Comparison of ENCODE assay signal across 21 cellular contexts in genomic region chr4:142318280-142318679, GRCh38.
DNase-seq lines count a peak whose midpoint lies in the region; ATAC-seq lines count a peak whose summit lies in the region.
"Had no signal": no experiment of that assay in that cellular context is flagged by ENCODE, and none has a peak within 500 bp of the region (broad histone marks: within the 10 kb centered on the region; RNA-seq: fewer than 3 reads in every experiment).

No MANE protein-coding gene starts in this region.

- ATAC-seq in left ventricle myocardium superior (peak; percentile 49), right cardiac atrium (no peak), T-helper 17 cell (no peak)
- no peak for ATAC-seq in stimulated activated effector memory CD8-positive, alpha-beta T cell treated with anti-CD3 and anti-CD28 coated beads, Interleukin-12 subunit alpha, Interleukin-12 subunit beta, amount 100 ng/mL, for 72 hours
- ATAC-seq: GM12878, GM23338, HCT116, K562 had no signal

- H4K8ac ChIP-seq in mesenchymal stem cell (ENCODE audit: low read length): peak overlapping the region; percentile 14

- peaks cover 62% of the 10 kb centered on the region for H3K4me1 Mint-ChIP-seq in T-helper 17 cell
- H3K4me1 Mint-ChIP-seq in stimulated activated effector memory CD8-positive, alpha-beta T cell treated with anti-CD3 and anti-CD28 coated beads, Interleukin-12 subunit alpha, Interleukin-12 subunit beta, amount 100 ng/mL, for 72 hours: peaks cover 34% of the 10 kb centered on the region
- H3K4me1 Mint-ChIP-seq: GM23338 had no signal

- H4K91ac ChIP-seq in mesenchymal stem cell (ENCODE audit: low read length): no peak overlapping the region

- no peak overlapping the region for H2AFZ ChIP-seq in mesenchymal stem cell (ENCODE audit: low read depth, low read length)
- H2AFZ ChIP-seq: GM23338 had no signal

- H3K18ac ChIP-seq in mesenchymal stem cell (ENCODE audit: low read depth in 1 of 2, low read length in 2 of 2): no peak overlapping the region

- H3K4me3 Mint-ChIP-seq in T-helper 17 cell: no peak overlapping the region
- H3K4me3 Mint-ChIP-seq in stimulated activated effector memory CD8-positive, alpha-beta T cell treated with anti-CD3 and anti-CD28 coated beads, Interleukin-12 subunit alpha, Interleukin-12 subunit beta, amount 100 ng/mL, for 72 hours: no peak overlapping the region
- H3K4me3 Mint-ChIP-seq: GM23338 had no signal

- H3K27ac Mint-ChIP-seq in T-helper 17 cell: peak overlapping the region; percentile 70
- peak overlapping the region; percentile 1 for H3K27ac Mint-ChIP-seq in stimulated activated effector memory CD8-positive, alpha-beta T cell treated with anti-CD3 and anti-CD28 coated beads, Interleukin-12 subunit alpha, Interleukin-12 subunit beta, amount 100 ng/mL, for 72 hours
- H3K27ac Mint-ChIP-seq: GM23338 had no signal

- H3K27ac ChIP-seq in right cardiac atrium (ENCODE audit: low read length): no peak overlapping the region
- no peak overlapping the region for H3K27ac ChIP-seq in mesenchymal stem cell (ENCODE audit: low read length, poor library complexity, severe bottlenecking)
- H3K27ac ChIP-seq in substantia nigra (ENCODE audit: low read depth, low read length, poor library complexity, severe bottlenecking): no peak overlapping the region

- H3K27me3 Mint-ChIP-seq in T-helper 17 cell: no peaks in the 10 kb centered on the region

- H3K9ac ChIP-seq in mesenchymal stem cell (ENCODE audit: low read length): no peak overlapping the region

- H3K9me3 Mint-ChIP-seq in stimulated activated effector memory CD8-positive, alpha-beta T cell treated with anti-CD3 and anti-CD28 coated beads, Interleukin-12 subunit alpha, Interleukin-12 subunit beta, amount 100 ng/mL, for 72 hours: no peaks in the 10 kb centered on the region
- H3K9me3 Mint-ChIP-seq: GM23338 had no signal

- 33% methylated on average over 1 of the region's 1 CpG for WGBS in right cardiac atrium
- WGBS in mesenchymal stem cell: 73% methylated on average over 1 of the region's 1 CpG

- H3K4me3 ChIP-seq in right cardiac atrium (ENCODE audit: low read length): no peak overlapping the region
- H3K4me3 ChIP-seq in mesenchymal stem cell (ENCODE audit: insufficient read depth in 1 of 2, low read depth in 1 of 2, low read length in 2 of 2): no peak overlapping the region
- H3K4me3 ChIP-seq: GM12878, GM23338, K562 had no signal

- H3K9me3 ChIP-seq in right cardiac atrium (ENCODE audit: control insufficient read depth, low read length) (no peaks in the 10 kb centered on the region), T-helper 17 cell (ENCODE audit: control insufficient read depth, low read length, poor library complexity, severe bottlenecking) (no peaks in the 10 kb centered on the region), mesenchymal stem cell (ENCODE audit: control insufficient read depth, low read length) (no peaks in the 10 kb centered on the region)

- peaks cover 9% of the 10 kb centered on the region for H3K36me3 Mint-ChIP-seq in T-helper 17 cell (ENCODE audit: low read depth)
- peaks cover 12% of the 10 kb centered on the region for H3K36me3 Mint-ChIP-seq in stimulated activated effector memory CD8-positive, alpha-beta T cell treated with anti-CD3 and anti-CD28 coated beads, Interleukin-12 subunit alpha, Interleukin-12 subunit beta, amount 100 ng/mL, for 72 hours

- H3K79me1 ChIP-seq in mesenchymal stem cell (replicated peaks; ENCODE audit: low read length, poor library complexity, severe bottlenecking): peaks cover 13% of the 10 kb centered on the region

- no peak overlapping the region for H3K4ac ChIP-seq in mesenchymal stem cell (ENCODE audit: low read depth in 1 of 2, low read length in 2 of 2)

- H3K27me3 ChIP-seq in right cardiac atrium (ENCODE audit: control insufficient read depth, insufficient read depth) (no peaks in the 10 kb centered on the region), mesenchymal stem cell (ENCODE audit: control insufficient read depth in 1 of 2, insufficient read depth in 1 of 2, low read length in 2 of 2) (no peaks in the 10 kb centered on the region)

- peaks cover 0 to 2% of the 10 kb centered on the region in 2 experiments for H3K36me3 ChIP-seq in mesenchymal stem cell (ENCODE audit: control insufficient read depth in 1 of 2, insufficient read depth in 2 of 2, low read depth in 1 of 2, low read length in 2 of 2)

- no peak overlapping the region for H2BK12ac ChIP-seq in mesenchymal stem cell (ENCODE audit: low read length in 2 of 2)

- no peak overlapping the region for H2BK15ac ChIP-seq in mesenchymal stem cell (ENCODE audit: low read depth, poor library complexity, severe bottlenecking)

- no peak overlapping the region for H3K14ac ChIP-seq in mesenchymal stem cell (ENCODE audit: low read length in 2 of 2)

- no peak overlapping the region for H3K23ac ChIP-seq in mesenchymal stem cell (ENCODE audit: low read length in 2 of 2)

- H2AK5ac ChIP-seq in mesenchymal stem cell (ENCODE audit: low read length, severe bottlenecking): no peak overlapping the region

- no peak overlapping the region for H2BK5ac ChIP-seq in mesenchymal stem cell (ENCODE audit: low read depth, low read length, poor library complexity, severe bottlenecking)

- peaks cover 2% of the 10 kb centered on the region for H3K4me1 ChIP-seq in right cardiac atrium (ENCODE audit: control insufficient read depth, insufficient read depth, low read length)
- no peaks in the 10 kb centered on the region for H3K4me1 ChIP-seq in mesenchymal stem cell (ENCODE audit: control insufficient read depth, insufficient read depth, low read depth, low read length)

- intact Hi-C loops in left ventricle myocardium superior (cut with micrococcal nuclease) (no loop called here), right cardiac atrium (cut with DNase I) (no loop called here)

- no peak for DNase-seq in left ventricle myocardium superior
- no peak for DNase-seq in right cardiac atrium
- DNase-seq in T-helper 17 cell: no peak
- DNase-seq in mesenchymal stem cell: no peak
- no peak for DNase-seq in stimulated activated effector memory CD8-positive, alpha-beta T cell treated with anti-CD3 and anti-CD28 coated beads, Interleukin-12 subunit alpha, Interleukin-12 subunit beta, amount 100 ng/mL, for 72 hours (ENCODE audit: low spot score in 2 of 2)
- no peak for DNase-seq in NCI-H748 treated with DMSO at 0.1 percent for 48 hours (lab: John Stamatoyannopoulos, UW)
- no peak for DNase-seq in substantia nigra (lab: John Stamatoyannopoulos, UW)
- DNase-seq: ACHN; DND-41; GDM1; NCI-H1417; NCI-H1930; NCI-H2171; NCI-H446; NCI-H69; NK-92 treated with Interleukin-12 subunit alpha and Interleukin-12 subunit beta, amount 100 ng/mL, for 24 hours; SIG-M5 had no signal

- no peak overlapping the region for H2BK120ac ChIP-seq in mesenchymal stem cell (ENCODE audit: low read depth, low read length)

- no peak overlapping the region for H3K4me2 ChIP-seq in mesenchymal stem cell (ENCODE audit: low read length, poor library complexity, severe bottlenecking)
- H3K4me2 ChIP-seq: GM23338 had no signal
